In genomic region chr7:135791543-135792120, GRCh38 we compare ENCODE assay signal across 13 cellular contexts. TPM values are rescaled to one million over a fixed set of nuclear protein-coding genes. Genes with fewer than 3 reads are reported as not detected.
"Had no signal": no experiment of that assay in that cellular context is flagged by ENCODE, and none has a peak within 500 bp of the region (broad histone marks: within the 10 kb centered on the region; RNA-seq: fewer than 3 reads in every experiment).

No MANE protein-coding gene starts in this region.

- H3K27ac Mint-ChIP-seq: activated CD4-positive, alpha-beta T cell treated with anti-CD3 and anti-CD28 coated beads, Interleukin-2, amount 10 ng/mL, durations not matched to agents 7 days and 5 days; immature natural killer cell; stimulated activated memory B cell treated with anti-CD40 and anti-IgM and Interleukin-4, amounts not matched to agents 10 μg/mL and 1 μg/mL and 100 μg/mL, for 72 hours had no signal

- ATAC-seq: stimulated activated memory B cell treated with anti-CD40 and anti-IgM and Interleukin-4, amounts not matched to agents 10 μg/mL and 1 μg/mL and 100 μg/mL, for 72 hours had no signal

- H3K36me3 Mint-ChIP-seq: immature natural killer cell; stimulated activated memory B cell treated with anti-CD40 and anti-IgM and Interleukin-4, amounts not matched to agents 10 μg/mL and 1 μg/mL and 100 μg/mL, for 72 hours had no signal

- H3K9me3 ChIP-seq: ovary, tibial artery had no signal

- DNase-seq: activated CD4-positive, alpha-beta T cell treated with anti-CD3 and anti-CD28 coated beads, Interleukin-2, amount 10 ng/mL, durations not matched to agents 7 days and 5 days; activated CD8-positive, alpha-beta memory T cell treated with anti-CD3 and anti-CD28 coated beads for 24 hours; activated naive CD4-positive, alpha-beta T cell; anterior cingulate cortex; brain microvascular endothelial cell; effector CD8-positive, alpha-beta T cell; foreskin melanocyte; immature natural killer cell; ovary; stimulated activated CD4-positive, alpha-beta T cell treated with anti-CD3 and anti-CD28 coated beads, Interleukin-2, amount 100 ng/mL, for 48 hours; tibial artery had no signal

- H3K36me3 ChIP-seq: brain microvascular endothelial cell, ovary, tibial artery had no signal

- H3K4me3 Mint-ChIP-seq: activated CD4-positive, alpha-beta T cell treated with anti-CD3 and anti-CD28 coated beads, Interleukin-2, amount 10 ng/mL, durations not matched to agents 7 days and 5 days; immature natural killer cell; stimulated activated memory B cell treated with anti-CD40 and anti-IgM and Interleukin-4, amounts not matched to agents 10 μg/mL and 1 μg/mL and 100 μg/mL, for 72 hours had no signal

- H3K4me3 ChIP-seq: ovary, tibial artery had no signal

- H3K27me3 ChIP-seq: brain microvascular endothelial cell, ovary, tibial artery had no signal

- H3K9me3 Mint-ChIP-seq: activated CD4-positive, alpha-beta T cell treated with anti-CD3 and anti-CD28 coated beads, Interleukin-2, amount 10 ng/mL, durations not matched to agents 7 days and 5 days; immature natural killer cell; stimulated activated memory B cell treated with anti-CD40 and anti-IgM and Interleukin-4, amounts not matched to agents 10 μg/mL and 1 μg/mL and 100 μg/mL, for 72 hours had no signal

- H3K4me1 Mint-ChIP-seq: activated CD4-positive, alpha-beta T cell treated with anti-CD3 and anti-CD28 coated beads, Interleukin-2, amount 10 ng/mL, durations not matched to agents 7 days and 5 days; immature natural killer cell; stimulated activated memory B cell treated with anti-CD40 and anti-IgM and Interleukin-4, amounts not matched to agents 10 μg/mL and 1 μg/mL and 100 μg/mL, for 72 hours had no signal

- H3K27ac ChIP-seq: brain microvascular endothelial cell, ovary, tibial artery had no signal

RNA-seq across cellular contexts. Expression of gene FAM180A, which starts 43.0 kb away (rescaled TPM):
- total RNA-seq: activated CD4-positive, alpha-beta T cell treated with anti-CD3 and anti-CD28 coated beads, Interleukin-2, amount 10 ng/mL, durations not matched to agents 7 days and 5 days had no signal
- polyA plus RNA-seq: immature natural killer cell, neural cell had no signal
